Comparison of ENCODE assay signal across 1 cellular context in genomic region chr17:50065056-50065455, GRCh38.
TF ChIP-seq lines count a peak whose summit lies in the region.

No MANE protein-coding gene starts in this region.

TF ChIP-seq in HepG2, 621 proteins besides CTCF, POLR2A, EP300 and RAD21:
- TF ChIP-seq FOSL1 (CRISPR knock-in tag; IDR thresholded peaks at IDR 0.05; ENCODE audit: borderline replicate concordance): no peak
- no peak for TF ChIP-seq ZHX2 (IDR thresholded peaks at IDR 0.05; ENCODE audit: low read depth)
- no peak for TF ChIP-seq ZHX2 (CRISPR knock-in tag; IDR thresholded peaks at IDR 0.05; ENCODE audit: borderline replicate concordance)
- TF ChIP-seq MED13 (CRISPR knock-in tag; IDR thresholded peaks at IDR 0.05): no peak
- TF ChIP-seq TCF7L2 (IDR thresholded peaks at IDR 0.05; ENCODE audit: low read depth, low read length): no peak
- no peak for TF ChIP-seq ZXDC (CRISPR knock-in tag; IDR thresholded peaks at IDR 0.05)
- TF ChIP-seq REL (CRISPR knock-in tag; conservative IDR thresholded peaks at IDR 0.05): no peak
